Comparison of ENCODE assay signal across 14 cellular contexts in genomic region chr6:25342784-25343183, GRCh38.
DNase-seq lines count a peak whose midpoint lies in the region; ATAC-seq and TF ChIP-seq lines count a peak whose summit lies in the region.
"Had no signal": no experiment of that assay in that cellular context is flagged by ENCODE, and none has a peak within 500 bp of the region (broad histone marks: within the 10 kb centered on the region; RNA-seq: fewer than 3 reads in every experiment).

No MANE protein-coding gene starts in this region.

- H3K9me3 ChIP-seq in HEK293 (ENCODE audit: control insufficient read depth, insufficient read depth, low read depth, low read length): no peaks in the 10 kb centered on the region
- H3K9me3 ChIP-seq: prostate gland had no signal

- in situ Hi-C loops in GM13976 (cut with MboI; ENCODE audit: low sequenced_read_pairs, unreplicated experiment): no loop called here

- ATAC-seq in HG03439 (IDR thresholded peaks at IDR 0.05; ENCODE audit: unreplicated experiment): no peak
- ATAC-seq in GM21360 (IDR thresholded peaks at IDR 0.05; ENCODE audit: unreplicated experiment): no peak
- no peak for ATAC-seq in GM19023 (IDR thresholded peaks at IDR 0.05; ENCODE audit: unreplicated experiment)
- ATAC-seq: stimulated activated memory B cell treated with anti-CD40 and anti-IgM and Interleukin-4, amounts not matched to agents 10 μg/mL and 1 μg/mL and 100 μg/mL, for 72 hours had no signal

- no peak for TF ChIP-seq CTCF in AG09309 (IDR thresholded peaks at IDR 0.05; ENCODE audit: control insufficient read depth, insufficient read depth, low read depth, low read length, missing control alignments)
- TF ChIP-seq CTCF in HEK293 (tag by site-specific recombination; IDR thresholded peaks at IDR 0.05): no peak
- no peak for TF ChIP-seq CTCF in GM13976 (IDR thresholded peaks at IDR 0.05; ENCODE audit: borderline replicate concordance, control extremely low read depth, extremely low read depth, insufficient read depth, missing control alignments)

- H3K27ac ChIP-seq in HEK293 (ENCODE audit: extremely low read depth, low read depth, low read length): no peak overlapping the region
- H3K27ac ChIP-seq: prostate gland had no signal

- H3K4me1 ChIP-seq in HEK293 (ENCODE audit: control insufficient read depth, insufficient read depth, low read length): peaks cover 15% of the 10 kb centered on the region
- H3K4me1 ChIP-seq: prostate gland had no signal

- H3K4me3 ChIP-seq in AG09309 (ENCODE audit: control insufficient read depth, low read depth, low read length) (no peak overlapping the region), HEK293 (ENCODE audit: low read depth, low read length) (no peak overlapping the region)
- H3K4me3 ChIP-seq: prostate gland had no signal

- DNase-seq in AG09309 (ENCODE audit: low read depth): peak; percentile 38
- peak; percentile 28 for DNase-seq in SKM-1 (lab: John Stamatoyannopoulos, UW; ENCODE audit: unreplicated experiment)
- peak; percentile 69 for DNase-seq in fibroblast of peridontal ligament (ENCODE audit: extremely low read depth)
- no peak for DNase-seq in GM13976 (ENCODE audit: low spot score)
- DNase-seq: C1 segment of cervical spinal cord; midbrain; SHP77 treated with DMSO at 0.1 percent for 48 hours; stimulated activated CD4-positive, alpha-beta T cell treated with anti-CD3 and anti-CD28 coated beads, Interleukin-2, amount 100 ng/mL, for 24 hours had no signal

- H3K36me3 ChIP-seq in HEK293 (ENCODE audit: control insufficient read depth in 2 of 2, insufficient read depth in 1 of 2, low read length in 2 of 2): no peaks in the 10 kb centered on the region
- H3K36me3 ChIP-seq: prostate gland had no signal

- POLR2A ChIA-PET in HEK293 (lab: Yijun Ruan, JAX): no interaction called here

- CTCF ChIA-PET in HEK293 (lab: Yijun Ruan, JAX): interaction anchor here (0.8 to 1.1 kb wide), 4 partner anchors 9 to 25 kb away, joined by 3 to 4 read pairs (median 3); no protein-coding TSS in a partner anchor

TF ChIP-seq in HEK293, 187 proteins besides CTCF, POLR2A, EP300 and RAD21:
- TF ChIP-seq ZNF391 (tag by site-specific recombination; IDR thresholded peaks at IDR 0.05; ENCODE audit: borderline replicate concordance, low read depth) (no peak), ZNF660 (tag by site-specific recombination; IDR thresholded peaks at IDR 0.05) (0 out of 2 replicates have a peak, but pooled peaks have one; percentile 26), ZNF513 (tag by site-specific recombination; IDR thresholded peaks at IDR 0.05) (peak; percentile 58; the same call in 1 of the 2 replicates), BCL6B (tag by site-specific recombination; IDR thresholded peaks at IDR 0.05) (peak; percentile 100)
